ENCODE assay signal across 8 cellular contexts in genomic region chrX:53422091-53422914, GRCh38. TPM values are rescaled to one million over a fixed set of nuclear protein-coding genes. Genes with fewer than 3 reads are reported as not detected.
DNase-seq lines count a peak whose midpoint lies in the region; ATAC-seq and TF ChIP-seq lines count a peak whose summit lies in the region.

Gene RIBC1, plus strand, starts transcription at chrX:53422873. Its CDS starts 3,404 bp downstream, at chrX:53426277.
Gene SMC1A, minus strand, starts transcription at chrX:53422654. Its CDS starts 54 bp downstream, at chrX:53422600.

- H3K18ac ChIP-seq in trophoblast cell (ENCODE audit: low read length), result peak within 1 kb of the TSS; percentile 88

- no peaks in the 10 kb centered on the region for H3K9me3 Mint-ChIP-seq in T-cell

- peak within 1 kb of the TSS; percentile 95 for H4K8ac ChIP-seq in trophoblast cell (ENCODE audit: low read depth, low read length)

- peak within 1 kb of the TSS; percentile 27 for H3K4ac ChIP-seq in trophoblast cell (ENCODE audit: low read depth, low read length)

- H4K91ac ChIP-seq in trophoblast cell (ENCODE audit: low read depth, low read length), result peak within 1 kb of the TSS; percentile 84

- peak within 1 kb of the TSS; percentile 47 to 84 (median 72) for H3K4me3 ChIP-seq in heart left ventricle
- peak within 1 kb of the TSS; percentile 79 for H3K4me3 ChIP-seq in trophoblast cell (ENCODE audit: low read depth, low read length)
- peak within 1 kb of the TSS; percentile 49 to 79 (median 58) for H3K4me3 ChIP-seq in transverse colon

- H3K27ac ChIP-seq in heart left ventricle, result peak within 1 kb of the TSS; percentile 82 to 95 (median 91)
- peak within 1 kb of the TSS; percentile 92 for H3K27ac ChIP-seq in trophoblast cell (ENCODE audit: low read depth, low read length)
- H3K27ac ChIP-seq in transverse colon, result peak within 1 kb of the TSS; percentile 85 to 95 (median 92)

- H3K4me3 Mint-ChIP-seq in T-cell, result peak within 1 kb of the TSS; percentile 89 to 99 (median 89)

- ATAC-seq in HG02870 (IDR thresholded peaks at IDR 0.05; ENCODE audit: unreplicated experiment), result peak; percentile 95
- ATAC-seq in T-cell (replicated peaks in 1 of 4), result peak; percentile 85 to 93 (median 91)
- peak; percentile 97 to 99 (median 98) for ATAC-seq in heart left ventricle

- CTCF ChIA-PET in T-cell (lab: Charles Lee), result interaction anchor here (0.6 to 2.0 kb wide), 8 partner anchors 10 to 218 kb away, joined by 3 to 11 read pairs (median 4); no protein-coding TSS in a partner anchor

- H3K4me1 ChIP-seq in heart left ventricle (peaks cover 0 to 23% (median 10%) of the 10 kb centered on the region in 12 donors), trophoblast cell (ENCODE audit: control insufficient read depth in 1 of 2, insufficient read depth in 2 of 2, low read length in 2 of 2) (peaks cover 0 to 3% of the 10 kb centered on the region in 2 experiments), transverse colon (peaks cover 10 to 18% (median 15%) of the 10 kb centered on the region in 4 donors)

- no peaks in the 10 kb centered on the region for H3K27me3 Mint-ChIP-seq in T-cell

- TF ChIP-seq EP300 in transverse colon (IDR thresholded peaks at IDR 0.05; ENCODE audit: low read depth), result no peak

- H3K36me3 ChIP-seq in heart left ventricle (no peaks in the 10 kb centered on the region), trophoblast cell (ENCODE audit: control insufficient read depth in 1 of 2, insufficient read depth in 2 of 2, low read length in 2 of 2) (peaks cover 0 to 1% of the 10 kb centered on the region in 2 experiments), transverse colon (no peaks in the 10 kb centered on the region)

- peaks cover 18% of the 10 kb centered on the region for H3K79me2 ChIP-seq in trophoblast cell (ENCODE audit: control insufficient read depth, insufficient read depth, low read length, poor library complexity)

- peak within 1 kb of the TSS; percentile 93 to 95 for H3K27ac Mint-ChIP-seq in T-cell

- H3K27me3 ChIP-seq in heart left ventricle (no peaks in the 10 kb centered on the region), trophoblast cell (ENCODE audit: insufficient read depth, low read length) (no peaks in the 10 kb centered on the region), transverse colon (no peaks in the 10 kb centered on the region)

- TF ChIP-seq POLR2A in heart left ventricle (IDR thresholded peaks at IDR 0.05) (peak in 1 of 2 donors; percentile 57), transverse colon (IDR thresholded peaks at IDR 0.05) (peak; percentile 65)

- DNase-seq in GM13977 (ENCODE audit: low spot score), result peak; percentile 98
- peak; percentile 97 for DNase-seq in NCI-H146 (lab: John Stamatoyannopoulos, UW)
- peak; percentile 89 to 100 (median 96) for DNase-seq in T-cell
- peak; percentile 95 for DNase-seq in amniotic epithelial cell (ENCODE audit: low read depth)
- peak; percentile 94 to 99 (median 97) for DNase-seq in heart left ventricle
- DNase-seq in trophoblast cell, result peak; percentile 95 to 100
- DNase-seq in transverse colon, result peak; percentile 99

- no peak within 1 kb of the TSS for H3K23ac ChIP-seq in trophoblast cell (ENCODE audit: low read length)

- H2AFZ ChIP-seq in trophoblast cell (ENCODE audit: insufficient read depth, low read length, poor library complexity), result peak within 1 kb of the TSS; percentile 45

- peak within 1 kb of the TSS; percentile 87 for H4K12ac ChIP-seq in trophoblast cell (ENCODE audit: low read depth, low read length)

- H3K9ac ChIP-seq in trophoblast cell (ENCODE audit: low read length), result peak within 1 kb of the TSS; percentile 97

- POLR2A ChIA-PET in T-cell (lab: Charles Lee), result interaction anchor here (0.5 to 1.6 kb wide), 13 partner anchors 8 to 1127 kb away, joined by 3 to 6 read pairs (median 3); no protein-coding TSS in a partner anchor

- peak within 1 kb of the TSS; percentile 66 for H2BK12ac ChIP-seq in trophoblast cell (ENCODE audit: low read length)

- peak within 1 kb of the TSS; percentile 84 for H3K14ac ChIP-seq in trophoblast cell (ENCODE audit: low read length)

- 0 to 7% (median 1%) methylated on average over 12 to 78 of the region's 78 CpGs for WGBS in heart left ventricle, 4 donors
- no CpG with 5 or more reads among the region's 78 CpGs for WGBS in trophoblast cell (ENCODE audit: extremely low coverage, insufficient coverage, insufficient read length)
- WGBS in transverse colon (ENCODE audit: low coverage in 1 of 2), 2 donors, result 23% methylated on average over 77 of the region's 78 CpGs; no CpG with 5 or more reads in 1 of the 2 donors

- H2AK5ac ChIP-seq in trophoblast cell (ENCODE audit: low read length), result peak within 1 kb of the TSS; percentile 29

- peaks cover 36 to 37% (median 36%) of the 10 kb centered on the region in 3 donors for H3K4me1 Mint-ChIP-seq in T-cell

- H2BK5ac ChIP-seq in trophoblast cell (ENCODE audit: low read depth, low read length, poor library complexity), result peak within 1 kb of the TSS; percentile 89

- peaks cover 9% of the 10 kb centered on the region for H3K79me1 ChIP-seq in trophoblast cell (ENCODE audit: low read length)

- H2BK120ac ChIP-seq in trophoblast cell (ENCODE audit: insufficient read depth, low read length, poor library complexity), result peak within 1 kb of the TSS; percentile 80

- no peaks in the 10 kb centered on the region for H3K9me3 ChIP-seq in heart left ventricle
- no peaks in the 10 kb centered on the region for H3K9me3 ChIP-seq in trophoblast cell (ENCODE audit: insufficient read depth, low read depth, low read length)
- no peaks in the 10 kb centered on the region for H3K9me3 ChIP-seq in transverse colon

- peaks cover 3% of the 10 kb centered on the region for H3K36me3 Mint-ChIP-seq in T-cell

- intact Hi-C loops in heart left ventricle (cut with DNase I) (loop anchor here in 2 of 10 donors (1.0 to 10.0 kb wide), 2 partner anchors 12 to 138 kb away; partner anchors contain the start of genes HSD17B10 (in 1 of the 2) and IQSEC2 (in 1 of the 2)), transverse colon (cut with DNase I; ENCODE audit: low total_unique reads) (no loop called here)

- no peak for TF ChIP-seq CTCF in GM13977 (IDR thresholded peaks at IDR 0.05; ENCODE audit: extremely low read depth, insufficient read depth, missing control alignments)
- no peak for TF ChIP-seq CTCF in heart left ventricle (IDR thresholded peaks at IDR 0.05)
- peak in 1 of 5 experiments; percentile 15 for TF ChIP-seq CTCF in transverse colon (IDR thresholded peaks at IDR 0.05)

- peak within 1 kb of the TSS; percentile 74 for H3K4me2 ChIP-seq in trophoblast cell (ENCODE audit: low read length)

- in situ Hi-C loops in GM13977 (cut with MboI; ENCODE audit: low pct_unique_long_range_greater_than_20kb, low sequenced_read_pairs, unreplicated experiment), result no loop called here
- in situ Hi-C loops in transverse colon (cut with MboI; ENCODE audit: low pct_ligation_motif_present in 1 of 4, low pct_unique_long_range_greater_than_20kb in 1 of 4, low sequenced_read_pairs in 3 of 4), result no loop called here

RNA-seq across cellular contexts. Expression of gene RIBC1, which starts in this region (rescaled TPM):
- 1 to 10 TPM; 1.5 to 2.7 (median 2.1) TPM for total RNA-seq in T-cell
- total RNA-seq in heart left ventricle, result 1 to 10 TPM in 2 of 9 donors, under 1 TPM in 7; 0.28 to 1.7 (median 0.63) TPM
- polyA plus RNA-seq in heart left ventricle, result under 1 TPM; 0.50 to 0.61 TPM
- polyA plus RNA-seq in trophoblast cell (2013), result 0.60 and 0.70 TPM in 2 replicates
- 1 to 10 TPM in 1 of 4 donors, under 1 TPM in 1, not detected in 2; 0.79 to 1.1 TPM for total RNA-seq in transverse colon

RNA-seq across cellular contexts. Expression of gene SMC1A, which starts in this region (rescaled TPM):
- total RNA-seq in T-cell (10 to 100 TPM; 46.8 to 73.0 (median 66.0) TPM), heart left ventricle (10 to 100 TPM; 25.3 to 64.6 (median 36.4) TPM), transverse colon (100 to 1,000 TPM in 1 of 4 donors, 10 to 100 TPM in 3; 25.3 to 113 (median 52.9) TPM)
- polyA plus RNA-seq in heart left ventricle, result 10 to 100 TPM; 13.6 to 21.3 TPM
- polyA plus RNA-seq in trophoblast cell (2013), result 56.3 and 58.7 TPM in 2 replicates

Comparison
In these comparisons a context has a peak if more than half of its experiments do, and no peak if none do; other contexts are left out.
1. Peak in every context shown above with its lines: DNase-seq, ATAC-seq, H3K4me3 ChIP-seq and H3K27ac ChIP-seq.